In the genomic region with DNA sequence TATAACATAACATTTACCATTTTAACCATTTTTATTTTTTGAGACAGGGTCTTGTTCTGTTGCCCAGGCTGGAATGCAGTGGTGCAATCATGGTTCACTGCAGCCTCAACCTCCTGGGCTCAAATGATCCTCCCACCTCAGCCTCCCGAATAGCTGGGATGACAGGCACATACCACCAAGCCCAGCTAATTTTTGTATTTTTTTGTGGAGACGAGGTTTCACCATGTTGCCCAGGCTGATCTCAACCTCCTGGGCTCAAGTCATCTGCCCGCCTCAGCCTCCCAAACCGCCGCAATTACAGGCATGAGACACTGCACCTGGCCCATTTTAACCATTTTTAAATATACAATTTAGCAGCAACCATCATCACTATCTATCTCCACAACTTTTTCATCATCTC, we compare ENCODE assay signal across 8 cellular contexts. TPM values are rescaled to one million over a fixed set of nuclear protein-coding genes. Genes with fewer than 3 reads are reported as not detected.
"Had no signal": no experiment of that assay in that cellular context is flagged by ENCODE, and none has a peak within 500 bp of the region (broad histone marks: within the 10 kb centered on the region; RNA-seq: fewer than 3 reads in every experiment).

No MANE protein-coding gene starts in this region.

RNA-seq across cellular contexts. Expression of a gene that starts 5.4 kb away (rescaled TPM):
- total RNA-seq: dermis blood vessel endothelial cell, esophagus mucosa, fibroblast of villous mesenchyme, foreskin keratinocyte, gastrocnemius medialis, glomerular endothelial cell had no signal
- polyA plus RNA-seq: foreskin keratinocyte, heart left ventricle, heart right ventricle had no signal
